Comparison of ENCODE assay signal across 9 cellular contexts in genomic region chr2:218465987-218466633, GRCh38. TPM values are rescaled to one million over a fixed set of nuclear protein-coding genes. Genes with fewer than 3 reads are reported as not detected.
DNase-seq lines count a peak whose midpoint lies in the region; ATAC-seq and TF ChIP-seq lines count a peak whose summit lies in the region.
"Had no signal": no experiment of that assay in that cellular context is flagged by ENCODE, and none has a peak within 500 bp of the region (broad histone marks: within the 10 kb centered on the region; RNA-seq: fewer than 3 reads in every experiment).

No MANE protein-coding gene starts in this region.

- intact Hi-C loops in PC-9 (cut with micrococcal nuclease; ENCODE audit: unreplicated experiment): loop anchor here (1.0 to 10.0 kb wide), 3 partner anchors 60 to 281 kb away; no protein-coding TSS in a partner anchor

- no peaks in the 10 kb centered on the region for H3K4me1 ChIP-seq in PC-9 (replicated peaks; ENCODE audit: insufficient read depth)
- H3K4me1 ChIP-seq: SJSA1 had no signal

- POLR2A ChIA-PET in GM10248 (lab: Yijun Ruan, JAX) (no interaction called here), PC-9 (lab: Charles Lee; ENCODE audit: unreplicated experiment) (interaction anchor here (0.6 kb wide), 1 partner anchor 66 kb away, joined by 5 read pairs; no protein-coding TSS in a partner anchor)

- DNase-seq in GM10248 (ENCODE audit: extremely low spot score) (no peak), PC-9 (no peak), fibroblast of peridontal ligament (ENCODE audit: extremely low read depth) (peak; percentile 60), putamen (ENCODE audit: low spot score) (peak; percentile 7), KG1 (lab: John Stamatoyannopoulos, UW) (no peak), middle frontal gyrus (ENCODE audit: extremely low spot score, low spot score) (no peak)

- no peak overlapping the region for H3K27ac ChIP-seq in PC-9
- H3K27ac ChIP-seq: SJSA1 had no signal

- BruUV-seq in PC-9 (replicated peaks; lab: Mats Ljungman, UMichigan): no TSS peak

- H3K79me2 ChIP-seq in PC-9 (ENCODE audit: low read depth): no peaks in the 10 kb centered on the region

- H4K20me1 ChIP-seq in PC-9 (ENCODE audit: insufficient read depth): no peaks in the 10 kb centered on the region

- ATAC-seq in HG03520 (IDR thresholded peaks at IDR 0.05; ENCODE audit: unreplicated experiment): no peak
- no peak for ATAC-seq in GM21390 (IDR thresholded peaks at IDR 0.05; ENCODE audit: unreplicated experiment)

- peaks cover 7% of the 10 kb centered on the region; the same call in 1 of the 2 replicates for H3F3A ChIP-seq in PC-9 (ENCODE audit: insufficient read depth, low read depth)

- no peaks in the 10 kb centered on the region for H3K36me3 ChIP-seq in PC-9 (ENCODE audit: low read depth)

- H3K4me3 ChIP-seq in PC-9: no peak overlapping the region
- H3K4me3 ChIP-seq: SJSA1 had no signal

- H3K4me2 ChIP-seq in PC-9: no peak overlapping the region

- TF ChIP-seq CTCF in GM10248 (IDR thresholded peaks at IDR 0.05; ENCODE audit: control extremely low read depth, extremely low read depth, low read depth, missing control alignments): peak; percentile 18
- TF ChIP-seq CTCF in PC-9 (conservative IDR thresholded peaks at IDR 0.05): peak; percentile 77

- no peak overlapping the region for H2AFZ ChIP-seq in PC-9

- H3K9me3 ChIP-seq in PC-9 (ENCODE audit: insufficient read depth, low read depth): no peaks in the 10 kb centered on the region
- H3K9me3 ChIP-seq: SJSA1 had no signal

- CTCF ChIA-PET in GM10248 (lab: Yijun Ruan, JAX): interaction anchor here (0.8 to 2.0 kb wide), 14 partner anchors 8 to 214 kb away, joined by 3 to 10 read pairs (median 3); no protein-coding TSS in a partner anchor
- CTCF ChIA-PET in PC-9 (lab: Charles Lee): interaction anchor here (0.6 to 1.0 kb wide), 3 partner anchors 46 to 196 kb away, joined by 3 to 4 read pairs (median 3); partner anchors contain the start of genes AAMP and PNKD

- no peaks in the 10 kb centered on the region for H3K27me3 ChIP-seq in PC-9 (ENCODE audit: insufficient read depth, low read depth)
- H3K27me3 ChIP-seq: SJSA1 had no signal

- H3K9me2 ChIP-seq in PC-9 (ENCODE audit: insufficient read depth): no peaks in the 10 kb centered on the region

RNA-seq across cellular contexts. Expression of gene VIL1, which starts 47.2 kb away (rescaled TPM):
- not detected in 2 replicates for total RNA-seq in PC-9 (2021)
- total RNA-seq: SJSA1 had no signal

Comparison
In these comparisons a context has a peak if more than half of its experiments do, and no peak if none do; other contexts are left out.
1. DNase-seq: peak in fibroblast of peridontal ligament (single experiment) and putamen (single experiment); none in GM10248 (single experiment), PC-9 (0 of 2), KG1 (single experiment) and middle frontal gyrus (single experiment).